In genomic region chr3:122962149-122962548, GRCh38 we compare ENCODE assay signal across 25 cellular contexts.
DNase-seq lines count a peak whose midpoint lies in the region; ATAC-seq and TF ChIP-seq lines count a peak whose summit lies in the region.
"Had no signal": no experiment of that assay in that cellular context is flagged by ENCODE, and none has a peak within 500 bp of the region (broad histone marks: within the 10 kb centered on the region; RNA-seq: fewer than 3 reads in every experiment).

No MANE protein-coding gene starts in this region.

- H3K27ac ChIP-seq in dorsolateral prefrontal cortex: peak overlapping the region in 4 of 59 donors; percentile 12 to 35 (median 22)
- H3K27ac ChIP-seq: lower lobe of right lung, neural progenitor cell, thyroid gland, VCaP had no signal

- ATAC-seq in left ventricle myocardium superior (no peak), Right ventricle myocardium inferior (no peak), HG03342 (IDR thresholded peaks at IDR 0.05; ENCODE audit: unreplicated experiment) (no peak), GM21423 (IDR thresholded peaks at IDR 0.05; ENCODE audit: unreplicated experiment) (no peak), HG02970 (IDR thresholded peaks at IDR 0.05; ENCODE audit: low FRiP score, unreplicated experiment) (no peak)
- ATAC-seq: activated naive CD8-positive, alpha-beta T cell treated with anti-CD3 and anti-CD28 coated beads, Interleukin-2, amount 50 U/mL, for 24 hours; lower lobe of right lung; PC-3; stimulated activated naive CD8-positive, alpha-beta T cell treated with anti-CD3 and anti-CD28 coated beads, Interleukin-15, Interleukin-2, amounts not matched to agents 100 U/mL and 50 U/mL, for 24 hours had no signal

- no peak overlapping the region for H3K4me3 ChIP-seq in dorsolateral prefrontal cortex
- H3K4me3 ChIP-seq: HAP-1, lower lobe of right lung, neural progenitor cell, thyroid gland had no signal

- intact Hi-C loops in left ventricle myocardium superior (cut with micrococcal nuclease): loop anchor here (10.0 kb wide), 1 partner anchor 63 kb away; the partner anchor contains the start of gene SEMA5B
- intact Hi-C loops in Right ventricle myocardium inferior (cut with DNase I): no loop called here
- intact Hi-C loops in dorsolateral prefrontal cortex (cut with DNase I): no loop called here

- peaks cover 0 to 22% (median 0%) of the 10 kb centered on the region in 45 donors for H3K27me3 ChIP-seq in dorsolateral prefrontal cortex
- H3K27me3 ChIP-seq: neural progenitor cell, thyroid gland had no signal

- DNase-seq in left ventricle myocardium superior (peak; percentile 53), Right ventricle myocardium inferior (ENCODE audit: missing footprints) (no peak), dorsolateral prefrontal cortex (peak in 9 of 10 donors; percentile 53 to 88 (median 77)), occipital lobe (lab: John Stamatoyannopoulos, UW) (peak; percentile 82), dermis blood vessel endothelial cell (no peak)
- DNase-seq: activated CD4-positive, alpha-beta T cell treated with anti-CD3 and anti-CD28 coated beads for 4 hours; activated CD8-positive, alpha-beta memory T cell treated with anti-CD3 and anti-CD28 coated beads for 24 hours; activated gamma-delta T cell; activated naive CD8-positive, alpha-beta T cell treated with anti-CD3 and anti-CD28 coated beads, Interleukin-2, amount 50 U/mL, for 24 hours; activated T-cell treated with anti-CD3 and anti-CD28 coated beads, Interleukin-2, amount 50 U/mL, for 1 hour; DMS53; effector memory CD4-positive, alpha-beta T cell; erythroblast; kidney; lower lobe of right lung; NCI-H1417; PC-3; stimulated activated naive CD8-positive, alpha-beta T cell treated with anti-CD3 and anti-CD28 coated beads, Interleukin-15, Interleukin-2, amounts not matched to agents 100 U/mL and 50 U/mL, for 24 hours; thyroid gland had no signal

- TF ChIP-seq CTCF in dorsolateral prefrontal cortex (IDR thresholded peaks at IDR 0.05 in 54 of 56, conservative IDR thresholded peaks at IDR 0.05 in 2 of 56; ENCODE audit: low read depth in 1 of 56, partially characterized antibody in 56 of 56): no peak

Comparison
In these comparisons a context has a peak if more than half of its experiments do, and no peak if none do; other contexts are left out.
1. DNase-seq: peak in left ventricle myocardium superior (single experiment), dorsolateral prefrontal cortex (9 of 10) and occipital lobe (single experiment); none in Right ventricle myocardium inferior (single experiment) and dermis blood vessel endothelial cell (single experiment).